ENCODE assay signal across 10 cellular contexts in the genomic region with DNA sequence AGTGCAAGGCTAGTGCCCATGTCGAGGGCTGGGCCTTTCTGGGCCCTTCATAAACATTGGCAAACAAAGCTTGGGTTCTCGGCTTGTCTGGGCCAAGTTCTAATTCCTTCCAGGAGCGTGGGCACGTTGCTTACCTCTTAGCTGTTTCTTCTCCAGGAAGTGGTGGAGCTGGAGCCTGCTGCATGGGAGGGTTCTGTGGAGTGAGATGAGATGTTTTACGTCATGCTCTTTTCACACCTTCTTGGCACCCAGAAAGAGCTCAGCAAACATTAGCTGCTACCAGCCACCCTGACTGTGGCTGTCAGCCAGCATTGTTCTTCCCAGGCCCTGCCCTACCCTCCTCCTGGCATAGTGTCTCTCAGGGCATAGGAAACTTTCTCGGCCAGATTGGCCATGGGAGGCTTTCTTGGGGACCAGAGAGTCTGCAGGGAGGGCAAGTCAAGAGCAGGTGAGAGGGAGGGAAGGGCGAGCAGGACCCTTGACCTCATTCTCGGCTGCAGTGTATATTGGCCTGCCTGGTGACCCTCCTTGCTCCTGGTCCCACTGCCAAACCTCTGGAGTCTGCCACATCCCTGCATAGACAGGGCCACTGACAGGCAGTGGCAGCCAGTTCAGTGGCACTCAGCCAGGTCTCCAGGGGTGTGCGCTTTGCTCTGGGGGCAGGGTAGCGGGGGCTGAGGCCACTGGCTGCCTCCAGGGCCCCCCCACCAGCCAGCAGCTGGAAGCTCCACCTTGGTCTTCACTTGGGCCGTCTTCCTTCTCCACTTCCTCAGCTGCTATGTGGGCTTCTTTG.
DNase-seq lines count a peak whose midpoint lies in the region; ATAC-seq and TF ChIP-seq lines count a peak whose summit lies in the region.
"Had no signal": no experiment of that assay in that cellular context is flagged by ENCODE, and none has a peak within 500 bp of the region (broad histone marks: within the 10 kb centered on the region; RNA-seq: fewer than 3 reads in every experiment).

No MANE protein-coding gene starts in this region.

- H3K9me3 ChIP-seq in colonic mucosa (no peaks in the 10 kb centered on the region), mucosa of rectum (ENCODE audit: control insufficient read depth in 2 of 2, low read length in 2 of 2) (no peaks in the 10 kb centered on the region)

- H3K9ac ChIP-seq in colonic mucosa (ENCODE audit: low read depth in 2 of 2, low read length in 2 of 2) (peak overlapping the region; percentile 26 to 40), mucosa of rectum (ENCODE audit: low read depth in 1 of 2, low read length in 2 of 2) (peak overlapping the region; percentile 48 to 61)

- ATAC-seq in GM19452 (IDR thresholded peaks at IDR 0.05; ENCODE audit: unreplicated experiment) = no peak
- no peak for ATAC-seq in HG03175 (IDR thresholded peaks at IDR 0.05; ENCODE audit: unreplicated experiment)
- ATAC-seq: GM23338, SK-N-SH treated with all-trans-retinoic acid at 6 μM for 48 hours had no signal

- H3K36me3 ChIP-seq in colonic mucosa (no peaks in the 10 kb centered on the region), mucosa of rectum (ENCODE audit: control insufficient read depth in 2 of 2, insufficient read depth in 2 of 2, low read length in 2 of 2) (peaks cover 21 to 22% of the 10 kb centered on the region in 2 donors)

- H3K27me3 ChIP-seq in colonic mucosa (no peaks in the 10 kb centered on the region), mucosa of rectum (ENCODE audit: control insufficient read depth in 2 of 2, insufficient read depth in 2 of 2, low read length in 2 of 2) (no peaks in the 10 kb centered on the region)

- H3K27ac ChIP-seq in C4-2B (peak overlapping the region; percentile 46), colonic mucosa (peak overlapping the region; percentile 69), mucosa of rectum (ENCODE audit: low read depth in 2 of 2, low read length in 2 of 2) (peak overlapping the region; percentile 86 to 92)

- peak; percentile 19 for DNase-seq in NCI-H1105 (lab: John Stamatoyannopoulos, UW)
- DNase-seq in colonic mucosa = peak; percentile 84
- DNase-seq in NCI-H1417 (lab: John Stamatoyannopoulos, UW) = no peak
- no peak for DNase-seq in OCI-M2 (lab: John Stamatoyannopoulos, UW; ENCODE audit: unreplicated experiment)

- H3K4me3 ChIP-seq in colonic mucosa (no peak overlapping the region), mucosa of rectum (ENCODE audit: low read length in 2 of 2) (no peak overlapping the region)
- H3K4me3 ChIP-seq: GM23338 had no signal

- intact Hi-C loops in colonic mucosa (cut with DNase I) = no loop called here

- H3K4me1 ChIP-seq in colonic mucosa = peaks cover 14% of the 10 kb centered on the region
- H3K4me1 ChIP-seq in mucosa of rectum (ENCODE audit: control insufficient read depth in 2 of 2, insufficient read depth in 2 of 2, low read length in 2 of 2) = peaks cover 19 to 25% of the 10 kb centered on the region in 2 donors

- TF ChIP-seq CTCF in C4-2B (conservative IDR thresholded peaks at IDR 0.05) (no peak), colonic mucosa (IDR thresholded peaks at IDR 0.05) (no peak)

Comparison
In these comparisons a context has a peak if more than half of its experiments do, and no peak if none do; other contexts are left out.
1. DNase-seq: peak in NCI-H1105 (single experiment) and colonic mucosa (single experiment); none in NCI-H1417 (0 of 3) and OCI-M2 (single experiment).
2. Peak in every context shown above with its lines, with median percentiles within 50 percentile points of each other: H3K27ac ChIP-seq.